1 cellular context compared by ENCODE assay signal in the genomic region with DNA sequence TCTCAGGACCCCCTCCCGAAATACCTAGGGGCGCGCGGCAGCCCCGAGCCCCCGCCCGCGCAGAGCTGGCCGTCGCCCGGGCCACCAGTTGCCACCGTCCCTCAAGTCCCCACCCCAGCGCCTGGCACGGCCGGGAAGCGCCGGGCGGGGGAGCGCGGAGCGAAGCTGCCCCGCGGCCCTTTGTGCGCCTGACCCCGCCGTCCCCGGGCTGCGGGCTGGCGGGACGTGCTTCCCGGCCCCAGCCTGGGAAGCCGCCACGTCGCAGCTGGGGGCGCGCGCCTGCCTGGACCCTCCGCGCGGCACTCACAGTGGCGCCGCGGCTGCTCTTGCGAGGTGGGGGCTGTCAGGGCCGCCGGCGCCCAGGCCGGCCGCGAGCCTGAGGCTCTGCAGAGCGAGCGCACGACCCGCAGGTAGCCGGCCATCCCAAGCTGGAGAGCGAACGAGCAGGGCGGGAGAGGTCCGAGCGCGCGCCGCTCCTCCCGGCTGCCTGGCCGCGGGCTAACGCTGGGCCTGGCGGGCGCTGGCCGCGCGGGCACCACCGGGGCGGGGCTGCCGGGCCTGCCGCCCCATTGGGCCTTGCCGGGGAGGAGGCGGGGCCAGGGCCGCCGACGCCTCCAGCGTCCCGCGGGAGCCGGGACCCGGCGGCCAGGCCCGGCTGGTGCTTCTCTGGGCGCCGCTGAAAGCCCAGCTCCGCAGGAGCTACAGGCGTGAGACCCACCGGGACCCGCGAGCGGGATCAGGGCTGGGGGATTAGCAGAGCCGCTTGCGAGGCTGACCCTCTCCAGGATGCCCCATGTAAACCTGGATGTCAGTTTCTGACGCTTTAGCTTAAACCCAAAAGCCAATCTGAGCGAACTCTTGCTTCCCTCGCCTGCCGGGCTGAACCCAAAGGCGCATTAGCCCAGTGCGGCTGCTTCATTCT.
TF ChIP-seq lines count a peak whose summit lies in the region.

A gene (minus strand): TSS at position 500 of the 922 bp plus-strand sequence. CDS start 78 bp downstream, at position 422.

TF ChIP-seq in HEK293, 187 proteins besides CTCF, POLR2A, EP300 and RAD21 (continued from another document and continues in another):
- TF ChIP-seq BCL11B (tag by site-specific recombination; IDR thresholded peaks at IDR 0.05; ENCODE audit: low read depth) (no peak), ZNF501 (tag by site-specific recombination; IDR thresholded peaks at IDR 0.05) (0 out of 2 replicates have a peak, but pooled peaks have one; percentile 37), GLIS1 (tag by site-specific recombination; IDR thresholded peaks at IDR 0.05) (peak; percentile 12; the same call in 1 of the 2 replicates), ZFP3 (tag by site-specific recombination; IDR thresholded peaks at IDR 0.05; ENCODE audit: low read depth) (no peak), ZNF561 (tag by site-specific recombination; IDR thresholded peaks at IDR 0.05; ENCODE audit: borderline replicate concordance) (peak; percentile 66), ZNF596 (tag by site-specific recombination; IDR thresholded peaks at IDR 0.05) (0 out of 2 replicates have a peak, but pooled peaks have one; percentile 1), ZBTB17 (tag by site-specific recombination; IDR thresholded peaks at IDR 0.05) (peak; percentile 68; the same call in 1 of the 2 replicates), ZNF404 (tag by site-specific recombination; IDR thresholded peaks at IDR 0.05) (no peak), ZNF138 (tag by site-specific recombination; IDR thresholded peaks at IDR 0.05; ENCODE audit: borderline replicate concordance) (no peak), IKZF3 (tag by site-specific recombination; IDR thresholded peaks at IDR 0.05) (peak; percentile 27), FEZF1 (tag by site-specific recombination; IDR thresholded peaks at IDR 0.05) (no peak), ZNF266 (tag by site-specific recombination; IDR thresholded peaks at IDR 0.05; ENCODE audit: low read depth) (no peak), HOXA7 (CRISPR knock-in tag; IDR thresholded peaks at IDR 0.05; ENCODE audit: borderline replicate concordance) (no peak), ZNF423 (tag by site-specific recombination; IDR thresholded peaks at IDR 0.05) (peak; percentile 60; the same call in 1 of the 2 replicates), ZBTB20 (tag by site-specific recombination; IDR thresholded peaks at IDR 0.05) (peak; percentile 32; the same call in 1 of the 2 replicates), OVOL3 (tag by site-specific recombination; IDR thresholded peaks at IDR 0.05) (no peak), ZNF830 (tag by site-specific recombination; IDR thresholded peaks at IDR 0.05; ENCODE audit: low read depth) (no peak), ZNF335 (tag by site-specific recombination; conservative IDR thresholded peaks at IDR 0.05) (no peak; the same call in 1 of the 2 replicates), ZNF792 (tag by site-specific recombination; IDR thresholded peaks at IDR 0.05) (no peak), ZIC2 (tag by site-specific recombination; IDR thresholded peaks at IDR 0.05) (peak; percentile 32; the same call in 1 of the 2 replicates), MEIS1 (CRISPR knock-in tag; IDR thresholded peaks at IDR 0.05; ENCODE audit: borderline replicate concordance) (peak; percentile 67; the same call in 1 of the 2 replicates), ZNF600 (tag by site-specific recombination; IDR thresholded peaks at IDR 0.05) (peak; percentile 65), SCRT2 (tag by site-specific recombination; IDR thresholded peaks at IDR 0.05) (peak; percentile 81), ZFP37 (tag by site-specific recombination; IDR thresholded peaks at IDR 0.05) (0 out of 2 replicates have a peak, but pooled peaks have one; percentile 28), ZNF175 (tag by site-specific recombination; IDR thresholded peaks at IDR 0.05) (no peak), ZNF585B (tag by site-specific recombination; IDR thresholded peaks at IDR 0.05) (0 out of 2 replicates have a peak, but pooled peaks have one; percentile 8), ZNF391 (tag by site-specific recombination; IDR thresholded peaks at IDR 0.05; ENCODE audit: borderline replicate concordance, low read depth) (no peak), ZNF433 (tag by site-specific recombination; IDR thresholded peaks at IDR 0.05; ENCODE audit: low read depth) (no peak), ZSCAN30 (tag by site-specific recombination; IDR thresholded peaks at IDR 0.05) (peak; percentile 50; the same call in 1 of the 2 replicates), KLF8 (tag by site-specific recombination; IDR thresholded peaks at IDR 0.05) (peak; percentile 48; the same call in 1 of the 2 replicates), ZBTB8A (tag by site-specific recombination; IDR thresholded peaks at IDR 0.05) (peak; percentile 97), ZNF629 (tag by site-specific recombination; IDR thresholded peaks at IDR 0.05) (0 out of 2 replicates have a peak, but pooled peaks have one; percentile 30)
- TF ChIP-seq, protein P1, sequence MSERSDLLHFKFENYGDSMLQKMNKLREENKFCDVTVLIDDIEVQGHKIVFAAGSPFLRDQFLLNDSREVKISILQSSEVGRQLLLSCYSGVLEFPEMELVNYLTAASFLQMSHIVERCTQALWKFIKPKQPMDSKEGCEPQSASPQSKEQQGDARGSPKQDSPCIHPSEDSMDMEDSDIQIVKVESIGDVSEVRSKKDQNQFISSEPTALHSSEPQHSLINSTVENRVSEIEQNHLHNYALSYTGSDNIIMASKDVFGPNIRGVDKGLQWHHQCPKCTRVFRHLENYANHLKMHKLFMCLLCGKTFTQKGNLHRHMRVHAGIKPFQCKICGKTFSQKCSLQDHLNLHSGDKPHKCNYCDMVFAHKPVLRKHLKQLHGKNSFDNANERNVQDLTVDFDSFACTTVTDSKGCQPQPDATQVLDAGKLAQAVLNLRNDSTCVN (tag by site-specific recombination; optimal IDR thresholded peaks at IDR 0.05) = peak; percentile 68
- TF ChIP-seq, protein P2, sequence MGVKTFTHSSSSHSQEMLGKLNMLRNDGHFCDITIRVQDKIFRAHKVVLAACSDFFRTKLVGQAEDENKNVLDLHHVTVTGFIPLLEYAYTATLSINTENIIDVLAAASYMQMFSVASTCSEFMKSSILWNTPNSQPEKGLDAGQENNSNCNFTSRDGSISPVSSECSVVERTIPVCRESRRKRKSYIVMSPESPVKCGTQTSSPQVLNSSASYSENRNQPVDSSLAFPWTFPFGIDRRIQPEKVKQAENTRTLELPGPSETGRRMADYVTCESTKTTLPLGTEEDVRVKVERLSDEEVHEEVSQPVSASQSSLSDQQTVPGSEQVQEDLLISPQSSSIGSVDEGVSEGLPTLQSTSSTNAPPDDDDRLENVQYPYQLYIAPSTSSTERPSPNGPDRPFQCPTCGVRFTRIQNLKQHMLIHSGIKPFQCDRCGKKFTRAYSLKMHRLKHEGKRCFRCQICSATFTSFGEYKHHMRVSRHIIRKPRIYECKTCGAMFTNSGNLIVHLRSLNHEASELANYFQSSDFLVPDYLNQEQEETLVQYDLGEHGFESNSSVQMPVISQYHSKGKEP (tag by site-specific recombination; IDR thresholded peaks at IDR 0.05) = 0 out of 2 replicates have a peak, but pooled peaks have one; percentile 13
- TF ChIP-seq, protein P3, sequence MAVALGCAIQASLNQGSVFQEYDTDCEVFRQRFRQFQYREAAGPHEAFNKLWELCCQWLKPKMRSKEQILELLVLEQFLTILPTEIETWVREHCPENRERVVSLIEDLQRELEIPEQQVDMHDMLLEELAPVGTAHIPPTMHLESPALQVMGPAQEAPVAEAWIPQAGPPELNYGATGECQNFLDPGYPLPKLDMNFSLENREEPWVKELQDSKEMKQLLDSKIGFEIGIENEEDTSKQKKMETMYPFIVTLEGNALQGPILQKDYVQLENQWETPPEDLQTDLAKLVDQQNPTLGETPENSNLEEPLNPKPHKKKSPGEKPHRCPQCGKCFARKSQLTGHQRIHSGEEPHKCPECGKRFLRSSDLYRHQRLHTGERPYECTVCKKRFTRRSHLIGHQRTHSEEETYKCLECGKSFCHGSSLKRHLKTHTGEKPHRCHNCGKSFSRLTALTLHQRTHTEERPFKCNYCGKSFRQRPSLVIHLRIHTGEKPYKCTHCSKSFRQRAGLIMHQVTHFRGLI (tag by site-specific recombination; IDR thresholded peaks at IDR 0.05) = 0 out of 2 replicates have a peak, but pooled peaks have one; percentile 21
- TF ChIP-seq, protein P4, sequence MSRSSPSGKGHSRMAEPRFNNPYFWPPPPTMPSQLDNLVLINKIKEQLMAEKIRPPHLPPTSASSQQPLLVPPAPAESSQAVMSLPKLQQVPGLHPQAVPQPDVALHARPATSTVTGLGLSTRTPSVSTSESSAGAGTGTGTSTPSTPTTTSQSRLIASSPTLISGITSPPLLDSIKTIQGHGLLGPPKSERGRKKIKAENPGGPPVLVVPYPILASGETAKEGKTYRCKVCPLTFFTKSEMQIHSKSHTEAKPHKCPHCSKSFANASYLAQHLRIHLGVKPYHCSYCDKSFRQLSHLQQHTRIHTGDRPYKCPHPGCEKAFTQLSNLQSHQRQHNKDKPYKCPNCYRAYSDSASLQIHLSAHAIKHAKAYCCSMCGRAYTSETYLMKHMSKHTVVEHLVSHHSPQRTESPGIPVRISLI (tag by site-specific recombination; IDR thresholded peaks at IDR 0.05) = no peak
- TF ChIP-seq, protein P5, sequence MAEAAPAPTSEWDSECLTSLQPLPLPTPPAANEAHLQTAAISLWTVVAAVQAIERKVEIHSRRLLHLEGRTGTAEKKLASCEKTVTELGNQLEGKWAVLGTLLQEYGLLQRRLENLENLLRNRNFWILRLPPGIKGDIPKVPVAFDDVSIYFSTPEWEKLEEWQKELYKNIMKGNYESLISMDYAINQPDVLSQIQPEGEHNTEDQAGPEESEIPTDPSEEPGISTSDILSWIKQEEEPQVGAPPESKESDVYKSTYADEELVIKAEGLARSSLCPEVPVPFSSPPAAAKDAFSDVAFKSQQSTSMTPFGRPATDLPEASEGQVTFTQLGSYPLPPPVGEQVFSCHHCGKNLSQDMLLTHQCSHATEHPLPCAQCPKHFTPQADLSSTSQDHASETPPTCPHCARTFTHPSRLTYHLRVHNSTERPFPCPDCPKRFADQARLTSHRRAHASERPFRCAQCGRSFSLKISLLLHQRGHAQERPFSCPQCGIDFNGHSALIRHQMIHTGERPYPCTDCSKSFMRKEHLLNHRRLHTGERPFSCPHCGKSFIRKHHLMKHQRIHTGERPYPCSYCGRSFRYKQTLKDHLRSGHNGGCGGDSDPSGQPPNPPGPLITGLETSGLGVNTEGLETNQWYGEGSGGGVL (tag by site-specific recombination; IDR thresholded peaks at IDR 0.05) = no peak
- TF ChIP-seq, protein P6, sequence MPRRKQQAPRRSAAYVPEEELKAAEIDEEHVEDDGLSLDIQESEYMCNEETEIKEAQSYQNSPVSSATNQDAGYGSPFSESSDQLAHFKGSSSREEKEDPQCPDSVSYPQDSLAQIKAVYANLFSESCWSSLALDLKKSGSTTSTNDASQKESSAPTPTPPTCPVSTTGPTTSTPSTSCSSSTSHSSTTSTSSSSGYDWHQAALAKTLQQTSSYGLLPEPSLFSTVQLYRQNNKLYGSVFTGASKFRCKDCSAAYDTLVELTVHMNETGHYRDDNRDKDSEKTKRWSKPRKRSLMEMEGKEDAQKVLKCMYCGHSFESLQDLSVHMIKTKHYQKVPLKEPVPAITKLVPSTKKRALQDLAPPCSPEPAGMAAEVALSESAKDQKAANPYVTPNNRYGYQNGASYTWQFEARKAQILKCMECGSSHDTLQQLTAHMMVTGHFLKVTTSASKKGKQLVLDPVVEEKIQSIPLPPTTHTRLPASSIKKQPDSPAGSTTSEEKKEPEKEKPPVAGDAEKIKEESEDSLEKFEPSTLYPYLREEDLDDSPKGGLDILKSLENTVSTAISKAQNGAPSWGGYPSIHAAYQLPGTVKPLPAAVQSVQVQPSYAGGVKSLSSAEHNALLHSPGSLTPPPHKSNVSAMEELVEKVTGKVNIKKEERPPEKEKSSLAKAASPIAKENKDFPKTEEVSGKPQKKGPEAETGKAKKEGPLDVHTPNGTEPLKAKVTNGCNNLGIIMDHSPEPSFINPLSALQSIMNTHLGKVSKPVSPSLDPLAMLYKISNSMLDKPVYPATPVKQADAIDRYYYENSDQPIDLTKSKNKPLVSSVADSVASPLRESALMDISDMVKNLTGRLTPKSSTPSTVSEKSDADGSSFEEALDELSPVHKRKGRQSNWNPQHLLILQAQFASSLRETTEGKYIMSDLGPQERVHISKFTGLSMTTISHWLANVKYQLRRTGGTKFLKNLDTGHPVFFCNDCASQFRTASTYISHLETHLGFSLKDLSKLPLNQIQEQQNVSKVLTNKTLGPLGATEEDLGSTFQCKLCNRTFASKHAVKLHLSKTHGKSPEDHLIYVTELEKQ (tag by site-specific recombination; IDR thresholded peaks at IDR 0.05; ENCODE audit: borderline replicate concordance) = no peak
- TF ChIP-seq, protein P7, sequence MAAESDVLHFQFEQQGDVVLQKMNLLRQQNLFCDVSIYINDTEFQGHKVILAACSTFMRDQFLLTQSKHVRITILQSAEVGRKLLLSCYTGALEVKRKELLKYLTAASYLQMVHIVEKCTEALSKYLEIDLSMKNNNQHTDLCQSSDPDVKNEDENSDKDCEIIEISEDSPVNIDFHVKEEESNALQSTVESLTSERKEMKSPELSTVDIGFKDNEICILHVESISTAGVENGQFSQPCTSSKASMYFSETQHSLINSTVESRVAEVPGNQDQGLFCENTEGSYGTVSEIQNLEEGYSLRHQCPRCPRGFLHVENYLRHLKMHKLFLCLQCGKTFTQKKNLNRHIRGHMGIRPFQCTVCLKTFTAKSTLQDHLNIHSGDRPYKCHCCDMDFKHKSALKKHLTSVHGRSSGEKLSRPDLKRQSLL (tag by site-specific recombination; IDR thresholded peaks at IDR 0.05) = 0 out of 2 replicates have a peak, but pooled peaks have one; percentile 17
- TF ChIP-seq, protein P8, sequence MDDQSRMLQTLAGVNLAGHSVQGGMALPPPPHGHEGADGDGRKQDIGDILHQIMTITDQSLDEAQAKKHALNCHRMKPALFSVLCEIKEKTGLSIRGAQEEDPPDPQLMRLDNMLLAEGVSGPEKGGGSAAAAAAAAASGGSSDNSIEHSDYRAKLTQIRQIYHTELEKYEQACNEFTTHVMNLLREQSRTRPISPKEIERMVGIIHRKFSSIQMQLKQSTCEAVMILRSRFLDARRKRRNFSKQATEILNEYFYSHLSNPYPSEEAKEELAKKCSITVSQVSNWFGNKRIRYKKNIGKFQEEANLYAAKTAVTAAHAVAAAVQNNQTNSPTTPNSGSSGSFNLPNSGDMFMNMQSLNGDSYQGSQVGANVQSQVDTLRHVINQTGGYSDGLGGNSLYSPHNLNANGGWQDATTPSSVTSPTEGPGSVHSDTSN (CRISPR knock-in tag; IDR thresholded peaks at IDR 0.05) = peak; percentile 91
- TF ChIP-seq, protein P9, sequence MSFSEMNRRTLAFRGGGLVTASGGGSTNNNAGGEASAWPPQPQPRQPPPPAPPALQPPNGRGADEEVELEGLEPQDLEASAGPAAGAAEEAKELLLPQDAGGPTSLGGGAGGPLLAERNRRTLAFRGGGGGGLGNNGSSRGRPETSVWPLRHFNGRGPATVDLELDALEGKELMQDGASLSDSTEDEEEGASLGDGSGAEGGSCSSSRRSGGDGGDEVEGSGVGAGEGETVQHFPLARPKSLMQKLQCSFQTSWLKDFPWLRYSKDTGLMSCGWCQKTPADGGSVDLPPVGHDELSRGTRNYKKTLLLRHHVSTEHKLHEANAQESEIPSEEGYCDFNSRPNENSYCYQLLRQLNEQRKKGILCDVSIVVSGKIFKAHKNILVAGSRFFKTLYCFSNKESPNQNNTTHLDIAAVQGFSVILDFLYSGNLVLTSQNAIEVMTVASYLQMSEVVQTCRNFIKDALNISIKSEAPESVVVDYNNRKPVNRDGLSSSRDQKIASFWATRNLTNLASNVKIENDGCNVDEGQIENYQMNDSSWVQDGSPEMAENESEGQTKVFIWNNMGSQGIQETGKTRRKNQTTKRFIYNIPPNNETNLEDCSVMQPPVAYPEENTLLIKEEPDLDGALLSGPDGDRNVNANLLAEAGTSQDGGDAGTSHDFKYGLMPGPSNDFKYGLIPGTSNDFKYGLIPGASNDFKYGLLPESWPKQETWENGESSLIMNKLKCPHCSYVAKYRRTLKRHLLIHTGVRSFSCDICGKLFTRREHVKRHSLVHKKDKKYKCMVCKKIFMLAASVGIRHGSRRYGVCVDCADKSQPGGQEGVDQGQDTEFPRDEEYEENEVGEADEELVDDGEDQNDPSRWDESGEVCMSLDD (tag by site-specific recombination; IDR thresholded peaks at IDR 0.05) = no peak
